In genomic region chr9:112012026-112012902, GRCh38 we compare ENCODE assay signal across 8 cellular contexts.
A peak's percentile ranks its signal among the peaks of the same experiment; 100 is the strongest.
DNase-seq lines count a peak whose midpoint lies in the region; ATAC-seq and TF ChIP-seq lines count a peak whose summit lies in the region.

No MANE protein-coding gene starts in this region.

- no peaks in the 10 kb centered on the region for H3K36me3 Mint-ChIP-seq in natural killer cell treated with Interleukin-12 subunit alpha and Interleukin-12 subunit beta and Interleukin-15 and Interleukin-18, amount 100 ng/mL, for 72 hours
- H3K36me3 Mint-ChIP-seq in natural killer cell = no peaks in the 10 kb centered on the region

- H3K4me1 ChIP-seq in body of pancreas = peaks cover 13% of the 10 kb centered on the region

- no peak overlapping the region for H3K4me3 ChIP-seq in NB4 (ENCODE audit: low read depth, low read length)
- H3K4me3 ChIP-seq in body of pancreas = no peak overlapping the region

- 43 to 48% methylated on average over 4 of the region's 4 CpGs for WGBS in body of pancreas, 2 donors

- H3K27me3 Mint-ChIP-seq in natural killer cell treated with Interleukin-12 subunit alpha and Interleukin-12 subunit beta and Interleukin-15 and Interleukin-18, amount 100 ng/mL, for 72 hours = peaks cover 8 to 9% of the 10 kb centered on the region in 2 donors
- H3K27me3 Mint-ChIP-seq in natural killer cell (ENCODE audit: low read depth in 2 of 2) = no peaks in the 10 kb centered on the region

- no peak for DNase-seq in natural killer cell treated with Interleukin-12 subunit alpha and Interleukin-12 subunit beta and Interleukin-15 and Interleukin-18, amount 100 ng/mL, for 72 hours (ENCODE audit: low spot score)
- DNase-seq in natural killer cell (no peak), NB4 (ENCODE audit: low read depth) (peak; percentile 92), body of pancreas (peak; percentile 49 to 81 (median 67)), substantia nigra (lab: John Stamatoyannopoulos, UW) (peak in 21 of 49 donors; percentile 4 to 58 (median 22))
- no peak for DNase-seq in effector CD8-positive, alpha-beta T cell (lab: John Stamatoyannopoulos, UW)

- intact Hi-C loops in natural killer cell (cut with micrococcal nuclease) (no loop called here), body of pancreas (cut with DNase I) (no loop called here)

- no peak for TF ChIP-seq POLR2A in NB4 (IDR thresholded peaks at IDR 0.05; ENCODE audit: extremely low read depth, insufficient read length)
- TF ChIP-seq POLR2A in body of pancreas (IDR thresholded peaks at IDR 0.05) = no peak

- peak overlapping the region; percentile 32 for H3K4me3 Mint-ChIP-seq in natural killer cell treated with Interleukin-12 subunit alpha and Interleukin-12 subunit beta and Interleukin-15 and Interleukin-18, amount 100 ng/mL, for 72 hours
- H3K4me3 Mint-ChIP-seq in natural killer cell = no peak overlapping the region

- peak overlapping the region; percentile 13 to 81 (median 55) for H3K27ac ChIP-seq in body of pancreas
- peak overlapping the region; percentile 62 for H3K27ac ChIP-seq in layer of hippocampus (ENCODE audit: low read depth, low read length)
- peak overlapping the region; percentile 67 for H3K27ac ChIP-seq in substantia nigra (ENCODE audit: low read depth, low read length, poor library complexity, severe bottlenecking)

- no peaks in the 10 kb centered on the region for H3K9me3 Mint-ChIP-seq in natural killer cell treated with Interleukin-12 subunit alpha and Interleukin-12 subunit beta and Interleukin-15 and Interleukin-18, amount 100 ng/mL, for 72 hours
- H3K9me3 Mint-ChIP-seq in natural killer cell = no peaks in the 10 kb centered on the region

- no peaks in the 10 kb centered on the region for H3K36me3 ChIP-seq in body of pancreas (replicated peaks in 1 of 2; ENCODE audit: insufficient read depth in 1 of 2, low read depth in 2 of 2)

- no peak overlapping the region for H3K27ac Mint-ChIP-seq in natural killer cell treated with Interleukin-12 subunit alpha and Interleukin-12 subunit beta and Interleukin-15 and Interleukin-18, amount 100 ng/mL, for 72 hours
- no peak overlapping the region for H3K27ac Mint-ChIP-seq in natural killer cell

- ATAC-seq in natural killer cell treated with Interleukin-12 subunit alpha and Interleukin-12 subunit beta and Interleukin-15 and Interleukin-18, amount 100 ng/mL, for 72 hours = peak; percentile 71 to 93
- no peak for ATAC-seq in natural killer cell
- peak; percentile 82 for ATAC-seq in HG02642 (IDR thresholded peaks at IDR 0.05; ENCODE audit: poor library complexity, unreplicated experiment)
- peak; percentile 90 for ATAC-seq in body of pancreas

- no peaks in the 10 kb centered on the region for H3K9me3 ChIP-seq in body of pancreas

- no peaks in the 10 kb centered on the region for H3K27me3 ChIP-seq in body of pancreas
- no peaks in the 10 kb centered on the region for H3K27me3 ChIP-seq in layer of hippocampus (ENCODE audit: control insufficient read depth, insufficient read depth, low read length)

- H3K4me1 Mint-ChIP-seq in natural killer cell treated with Interleukin-12 subunit alpha and Interleukin-12 subunit beta and Interleukin-15 and Interleukin-18, amount 100 ng/mL, for 72 hours (ENCODE audit: low read depth in 2 of 2) = peaks cover 15 to 19% of the 10 kb centered on the region in 2 donors
- no peaks in the 10 kb centered on the region for H3K4me1 Mint-ChIP-seq in natural killer cell

- TF ChIP-seq CTCF in natural killer cell (IDR thresholded peaks at IDR 0.05) (no peak), NB4 (IDR thresholded peaks at IDR 0.05; ENCODE audit: low read depth, low read length) (no peak), body of pancreas (IDR thresholded peaks at IDR 0.05) (peak in 1 of 7 experiments; percentile 6)

Comparison
In these comparisons a context has a peak if more than half of its experiments do, and no peak if none do; other contexts are left out.
1. ATAC-seq: peak in natural killer cell treated with Interleukin-12 subunit alpha and Interleukin-12 subunit beta and Interleukin-15 and Interleukin-18, amount 100 ng/mL, for 72 hours (2 of 2), HG02642 (single experiment) and body of pancreas (single experiment); none in natural killer cell (0 of 3).
2. DNase-seq: peak in NB4 (single experiment) and body of pancreas (4 of 4); none in natural killer cell treated with Interleukin-12 subunit alpha and Interleukin-12 subunit beta and Interleukin-15 and Interleukin-18, amount 100 ng/mL, for 72 hours (single experiment), natural killer cell (single experiment) and effector CD8-positive, alpha-beta T cell (single experiment).
3. Peak in every context shown above with its lines, with median percentiles within 50 percentile points of each other: H3K27ac ChIP-seq.